In genomic region chrX:13828392-13828791, GRCh38 we compare ENCODE assay signal across 31 cellular contexts. TPM values are rescaled to one million over a fixed set of nuclear protein-coding genes. Genes with fewer than 3 reads are reported as not detected.
"Had no signal": no experiment of that assay in that cellular context is flagged by ENCODE, and none has a peak within 500 bp of the region (broad histone marks: within the 10 kb centered on the region; RNA-seq: fewer than 3 reads in every experiment).

No MANE protein-coding gene starts in this region.

- H3K27ac ChIP-seq: coronary artery, right lobe of liver, skin epidermis, thoracic aorta, WERI-Rb-1 had no signal

- H3K4me1 Mint-ChIP-seq: nephron; stimulated activated effector memory CD8-positive, alpha-beta T cell treated with anti-CD3 and anti-CD28 coated beads, Interleukin-12 subunit alpha, Interleukin-12 subunit beta, amount 100 ng/mL, for 72 hours had no signal

- H3K27me3 ChIP-seq: right lobe of liver had no signal

- H3K27ac Mint-ChIP-seq: activated naive CD8-positive, alpha-beta T cell; effector memory CD8-positive, alpha-beta T cell; nephron; stimulated activated effector memory CD8-positive, alpha-beta T cell treated with anti-CD3 and anti-CD28 coated beads, Interleukin-12 subunit alpha, Interleukin-12 subunit beta, amount 100 ng/mL, for 72 hours; stimulated activated naive CD8-positive, alpha-beta T cell treated with anti-CD3 and anti-CD28 coated beads, Interleukin-15, Interleukin-2, amounts not matched to agents 100 ng/mL and 50 ng/mL, for 24 hours; T-helper 2 cell treated with Interferon-gamma antibody and Interleukin-4, amounts not matched to agents 5 μg/mL and 100 μg/mL, for 36 hours had no signal

- H3K4me3 ChIP-seq: coronary artery, dorsolateral prefrontal cortex, right lobe of liver, skin epidermis, thoracic aorta had no signal

- H3K9me3 ChIP-seq: right lobe of liver, thoracic aorta had no signal

- H3K36me3 ChIP-seq: right lobe of liver, thoracic aorta, WERI-Rb-1 had no signal

- H3K27me3 Mint-ChIP-seq: activated naive CD8-positive, alpha-beta T cell; stimulated activated naive CD8-positive, alpha-beta T cell treated with anti-CD3 and anti-CD28 coated beads, Interleukin-15, Interleukin-2, amounts not matched to agents 100 ng/mL and 50 ng/mL, for 24 hours had no signal

- H3K4me3 Mint-ChIP-seq: activated naive CD8-positive, alpha-beta T cell; effector memory CD8-positive, alpha-beta T cell; nephron; stimulated activated effector memory CD8-positive, alpha-beta T cell treated with anti-CD3 and anti-CD28 coated beads, Interleukin-12 subunit alpha, Interleukin-12 subunit beta, amount 100 ng/mL, for 72 hours; stimulated activated naive CD8-positive, alpha-beta T cell treated with anti-CD3 and anti-CD28 coated beads, Interleukin-15, Interleukin-2, amounts not matched to agents 100 ng/mL and 50 ng/mL, for 24 hours; T-helper 2 cell treated with Interferon-gamma antibody and Interleukin-4, amounts not matched to agents 5 μg/mL and 100 μg/mL, for 36 hours had no signal

- FAIRE-seq: TTC549, urothelium cell line had no signal

- DNase-seq: activated CD4-positive, alpha-beta T cell treated with anti-CD3 and anti-CD28 coated beads for 48 hours; activated CD4-positive, alpha-beta T cell treated with anti-CD3 and anti-CD28 coated beads, Interleukin-2, amount 50 U/mL, for 48 hours; activated CD8-positive, alpha-beta memory T cell treated with anti-CD3 and anti-CD28 coated beads for 24 hours; activated effector memory CD4-positive, alpha-beta T cell treated with Interleukin-2 at 50 U/mL for 16 hours; activated naive CD4-positive, alpha-beta T cell treated with Interleukin-2 at 50 U/mL for 16 hours; aorta; cerebellar nuclear complex; dorsolateral prefrontal cortex; effector memory CD8-positive, alpha-beta T cell; foreskin fibroblast; islet precursor cell; left ventricle myocardium superior; posterior cingulate gyrus; right lobe of liver; stimulated activated CD4-positive, alpha-beta T cell treated with anti-CD3 and anti-CD28 coated beads, Interleukin-12 subunit alpha, Interleukin-12 subunit beta, amount 100 ng/mL, for 4 hours; stimulated activated CD4-positive, alpha-beta T cell treated with anti-CD3 and anti-CD28 coated beads, Interleukin-4, amount 100 ng/mL, for 1 hour; T-helper 1 cell; trophoblast cell; WERI-Rb-1 had no signal

- H3K36me3 Mint-ChIP-seq: activated naive CD8-positive, alpha-beta T cell; stimulated activated effector memory CD8-positive, alpha-beta T cell treated with anti-CD3 and anti-CD28 coated beads, Interleukin-12 subunit alpha, Interleukin-12 subunit beta, amount 100 ng/mL, for 72 hours had no signal

- ATAC-seq: activated CD4-positive, CD25-positive, alpha-beta regulatory T cell treated with anti-CD3 and anti-CD28 coated beads, Interleukin-2, amount 50 U/mL, for 24 hours; effector memory CD8-positive, alpha-beta T cell; left ventricle myocardium superior; right lobe of liver; stimulated activated effector memory CD8-positive, alpha-beta T cell treated with anti-CD3 and anti-CD28 coated beads, Interleukin-12 subunit alpha, Interleukin-12 subunit beta, amount 100 ng/mL, for 72 hours had no signal

- H3K4me1 ChIP-seq: right lobe of liver had no signal

- H3K9me3 Mint-ChIP-seq: effector memory CD8-positive, alpha-beta T cell; stimulated activated effector memory CD8-positive, alpha-beta T cell treated with anti-CD3 and anti-CD28 coated beads, Interleukin-12 subunit alpha, Interleukin-12 subunit beta, amount 100 ng/mL, for 72 hours; stimulated activated naive CD8-positive, alpha-beta T cell treated with anti-CD3 and anti-CD28 coated beads, Interleukin-15, Interleukin-2, amounts not matched to agents 100 ng/mL and 50 ng/mL, for 24 hours; T-helper 2 cell treated with Interferon-gamma antibody and Interleukin-4, amounts not matched to agents 5 μg/mL and 100 μg/mL, for 36 hours had no signal

RNA-seq across cellular contexts. Expression of gene GPM6B, which starts 11.5 kb away (rescaled TPM):
- total RNA-seq: lung microvascular endothelial cell had no signal
